8 cellular contexts compared by ENCODE assay signal in genomic region chr4:118849867-118850812, GRCh38. TPM values are rescaled to one million over a fixed set of nuclear protein-coding genes. Genes with fewer than 3 reads are reported as not detected.
A peak's percentile ranks its signal among the peaks of the same experiment; 100 is the strongest.
DNase-seq lines count a peak whose midpoint lies in the region; ATAC-seq, FAIRE-seq and TF ChIP-seq lines count a peak whose summit lies in the region.

No MANE protein-coding gene starts in this region.

- peak overlapping the region; percentile 85 for H3K4me3 ChIP-seq in endocrine pancreas (ENCODE audit: control insufficient read depth, insufficient read depth, low read length)

- no peaks in the 10 kb centered on the region for H3K9me3 ChIP-seq in endocrine pancreas (ENCODE audit: control insufficient read depth, low read length)

- peaks cover 5% of the 10 kb centered on the region for H3K4me1 ChIP-seq in endocrine pancreas (ENCODE audit: control insufficient read depth, insufficient read depth, low read length)

- H3K36me3 ChIP-seq in endocrine pancreas (ENCODE audit: control insufficient read depth, insufficient read depth, low read length): no peaks in the 10 kb centered on the region

- H3K27me3 ChIP-seq in endocrine pancreas (ENCODE audit: control insufficient read depth, insufficient read depth, low read length): no peaks in the 10 kb centered on the region

- peak; percentile 7 for DNase-seq in COR-L47 (lab: John Stamatoyannopoulos, UW)
- DNase-seq in T-helper 22 cell (ENCODE audit: low read depth): peak; percentile 3
- DNase-seq in natural killer cell: no peak
- DNase-seq in frontal cortex (ENCODE audit: low spot score in 2 of 2): no peak
- no peak for DNase-seq in putamen (ENCODE audit: low spot score)

- no peak for FAIRE-seq in frontal cortex (lab: Jason Lieb, UNC)

- H3K4me3 Mint-ChIP-seq in natural killer cell: peak overlapping the region; percentile 94

- peaks cover 0 to 2% of the 10 kb centered on the region in 2 donors for H3K9me3 Mint-ChIP-seq in natural killer cell

- no peak overlapping the region for H3K9ac ChIP-seq in endocrine pancreas (ENCODE audit: control insufficient read depth, insufficient read depth, low read length)

- H3K27me3 Mint-ChIP-seq in natural killer cell (ENCODE audit: low read depth in 2 of 2): peaks cover 6 to 22% of the 10 kb centered on the region in 2 donors

- intact Hi-C loops in natural killer cell (cut with micrococcal nuclease): no loop called here

- ATAC-seq in GM19351 (IDR thresholded peaks at IDR 0.05; ENCODE audit: unreplicated experiment) (peak; percentile 87), HG03432 (IDR thresholded peaks at IDR 0.05; ENCODE audit: unreplicated experiment) (peak; percentile 98), natural killer cell (peak; percentile 70 to 95 (median 81))

- no peak for TF ChIP-seq CTCF in natural killer cell (IDR thresholded peaks at IDR 0.05)

- H3K36me3 Mint-ChIP-seq in natural killer cell: no peaks in the 10 kb centered on the region

- H3K4me1 Mint-ChIP-seq in natural killer cell: peaks cover 15 to 16% of the 10 kb centered on the region in 2 donors

- peak overlapping the region; percentile 75 to 95 for H3K27ac Mint-ChIP-seq in natural killer cell

RNA-seq across cellular contexts. Expression of gene SEC24D, which starts 14.2 kb away (rescaled TPM):
- total RNA-seq in natural killer cell (10 to 100 TPM; 32.7 to 50.2 (median 35.2) TPM), frontal cortex (8.2 TPM)

RNA-seq across cellular contexts. Expression of gene SYNPO2, which starts 38.5 kb away (rescaled TPM):
- total RNA-seq in natural killer cell: under 1 TPM; 0.18 to 0.85 (median 0.56) TPM
- 1.6 TPM for total RNA-seq in frontal cortex

Comparison
In these comparisons a context has a peak if more than half of its experiments do, and no peak if none do; other contexts are left out.
1. DNase-seq: peak in COR-L47 (single experiment) and T-helper 22 cell (single experiment); none in natural killer cell (single experiment), frontal cortex (0 of 2) and putamen (single experiment).
2. Peak in every context shown above with its lines, with median percentiles within 50 percentile points of each other: ATAC-seq.